Comparison of ENCODE assay signal across 3 cellular contexts in genomic region chr18:25764777-25765176, GRCh38.
TF ChIP-seq lines count a peak whose summit lies in the region.

No MANE protein-coding gene starts in this region.

TF ChIP-seq in HepG2, 621 proteins besides CTCF, POLR2A, EP300 and RAD21:
- TF ChIP-seq MAFK (conservative IDR thresholded peaks at IDR 0.05 in 1 of 2, IDR thresholded peaks at IDR 0.05 in 1 of 2; ENCODE audit: low read length in 2 of 2) (peak; percentile 57 to 69), CREB1 (IDR thresholded peaks at IDR 0.05) (peak; percentile 59), CREB1 (CRISPR knock-in tag; IDR thresholded peaks at IDR 0.05) (no peak), LBX2 (CRISPR knock-in tag; IDR thresholded peaks at IDR 0.05; ENCODE audit: borderline replicate concordance) (no peak), MAFF (IDR thresholded peaks at IDR 0.05; ENCODE audit: low read depth, low read length) (peak; percentile 44; the same call in 1 of the 2 replicates), REPIN1 (CRISPR knock-in tag; IDR thresholded peaks at IDR 0.05; ENCODE audit: borderline replicate concordance, low read depth) (no peak)

TF ChIP-seq in A549, 52 proteins besides CTCF, POLR2A, EP300 and RAD21:
- TF ChIP-seq MAFK (IDR thresholded peaks at IDR 0.05; ENCODE audit: partially characterized antibody) (peak; percentile 20), HMGXB4 (CRISPR knock-in tag; IDR thresholded peaks at IDR 0.05; ENCODE audit: borderline replicate concordance) (no peak)

TF ChIP-seq in IMR-90, 13 proteins besides CTCF, POLR2A, EP300 and RAD21:
- TF ChIP-seq MXI1 (IDR thresholded peaks at IDR 0.05; ENCODE audit: borderline replicate concordance, low read depth, low read length) (no peak), MAFK (IDR thresholded peaks at IDR 0.05; ENCODE audit: low read depth, low read length) (peak; percentile 39; the same call in 1 of the 2 replicates)
TF ChIP-seq in IMR-90: peak in this region for 1.
